In genomic region chr20:36454664-36455427, GRCh38 we compare ENCODE assay signal across 12 cellular contexts.
DNase-seq lines count a peak whose midpoint lies in the region; ATAC-seq and TF ChIP-seq lines count a peak whose summit lies in the region.
"Had no signal": no experiment of that assay in that cellular context is flagged by ENCODE, and none has a peak within 500 bp of the region (broad histone marks: within the 10 kb centered on the region; RNA-seq: fewer than 3 reads in every experiment).

No MANE protein-coding gene starts in this region.

- H3K27ac Mint-ChIP-seq in stimulated activated memory B cell treated with anti-CD40 and anti-IgM and Interleukin-4, amounts not matched to agents 10 μg/mL and 1 μg/mL and 100 μg/mL, for 72 hours: peak overlapping the region; percentile 2
- H3K27ac Mint-ChIP-seq: activated naive CD4-positive, alpha-beta T cell treated with anti-CD3 and anti-CD28 coated beads, Interleukin-2, amount 50 U/mL, for 24 hours had no signal

- ATAC-seq in stimulated activated memory B cell treated with anti-CD40 and anti-IgM and Interleukin-4, amounts not matched to agents 10 μg/mL and 1 μg/mL and 100 μg/mL, for 72 hours: peak; percentile 4
- ATAC-seq in GM21576 (IDR thresholded peaks at IDR 0.05; ENCODE audit: unreplicated experiment): no peak

- no peaks in the 10 kb centered on the region for H3K9me3 ChIP-seq in HUES64 (ENCODE audit: insufficient read depth, low read depth, low read length)
- H3K9me3 ChIP-seq in liver (ENCODE audit: control insufficient read depth in 4 of 4, low read length in 3 of 4): no peaks in the 10 kb centered on the region

- H3K4me1 ChIP-seq in HUES64 (ENCODE audit: insufficient read depth, low read length) (peaks cover 15% of the 10 kb centered on the region), liver (ENCODE audit: control insufficient read depth in 4 of 4, insufficient read depth in 4 of 4, low read length in 3 of 4) (peaks cover 4 to 11% (median 10%) of the 10 kb centered on the region in 4 donors)

- H3K27ac ChIP-seq in HUES64 (ENCODE audit: low read depth, low read length): peak overlapping the region; percentile 40
- H3K27ac ChIP-seq in liver (ENCODE audit: low read depth in 1 of 2, low read length in 2 of 2): no peak overlapping the region

- 45% methylated on average over 7 of the region's 10 CpGs for WGBS in HUES64
- WGBS in liver: 33% methylated on average over 10 of the region's 10 CpGs

- H3K27me3 Mint-ChIP-seq in stimulated activated memory B cell treated with anti-CD40 and anti-IgM and Interleukin-4, amounts not matched to agents 10 μg/mL and 1 μg/mL and 100 μg/mL, for 72 hours: peaks cover 16% of the 10 kb centered on the region
- H3K27me3 Mint-ChIP-seq: activated naive CD4-positive, alpha-beta T cell treated with anti-CD3 and anti-CD28 coated beads, Interleukin-2, amount 50 U/mL, for 24 hours; IgD-negative memory B cell had no signal

- H3K27me3 ChIP-seq in HUES64 (ENCODE audit: insufficient read depth, low read length) (no peaks in the 10 kb centered on the region), liver (ENCODE audit: control insufficient read depth in 4 of 4, insufficient read depth in 4 of 4, low read length in 3 of 4) (no peaks in the 10 kb centered on the region)

- no peaks in the 10 kb centered on the region for H3K4me1 Mint-ChIP-seq in stimulated activated memory B cell treated with anti-CD40 and anti-IgM and Interleukin-4, amounts not matched to agents 10 μg/mL and 1 μg/mL and 100 μg/mL, for 72 hours
- H3K4me1 Mint-ChIP-seq: activated naive CD4-positive, alpha-beta T cell treated with anti-CD3 and anti-CD28 coated beads, Interleukin-2, amount 50 U/mL, for 24 hours had no signal

- no peak for TF ChIP-seq CTCF in liver (IDR thresholded peaks at IDR 0.05; ENCODE audit: low read depth, low read length, missing input control)

- H3K4me3 ChIP-seq in HUES64 (ENCODE audit: low read length): no peak overlapping the region
- H3K4me3 ChIP-seq in liver (ENCODE audit: low read depth in 1 of 3, low read length in 3 of 3): no peak overlapping the region

- no peaks in the 10 kb centered on the region for H3K9me3 Mint-ChIP-seq in stimulated activated memory B cell treated with anti-CD40 and anti-IgM and Interleukin-4, amounts not matched to agents 10 μg/mL and 1 μg/mL and 100 μg/mL, for 72 hours
- H3K9me3 Mint-ChIP-seq: activated naive CD4-positive, alpha-beta T cell treated with anti-CD3 and anti-CD28 coated beads, Interleukin-2, amount 50 U/mL, for 24 hours; IgD-negative memory B cell had no signal

- peak in 1 of 2 donors; percentile 7 for TF ChIP-seq RAD21 in liver (IDR thresholded peaks at IDR 0.05)

- H3K36me3 ChIP-seq in HUES64 (ENCODE audit: insufficient read depth, low read length) (no peaks in the 10 kb centered on the region), liver (ENCODE audit: control insufficient read depth in 4 of 4, insufficient read depth in 3 of 4, low read depth in 1 of 4, low read length in 3 of 4) (no peaks in the 10 kb centered on the region)

- H3K4me3 Mint-ChIP-seq in stimulated activated memory B cell treated with anti-CD40 and anti-IgM and Interleukin-4, amounts not matched to agents 10 μg/mL and 1 μg/mL and 100 μg/mL, for 72 hours: no peak overlapping the region
- H3K4me3 Mint-ChIP-seq: activated naive CD4-positive, alpha-beta T cell treated with anti-CD3 and anti-CD28 coated beads, Interleukin-2, amount 50 U/mL, for 24 hours; IgD-negative memory B cell had no signal

- H3K36me3 Mint-ChIP-seq in stimulated activated memory B cell treated with anti-CD40 and anti-IgM and Interleukin-4, amounts not matched to agents 10 μg/mL and 1 μg/mL and 100 μg/mL, for 72 hours: no peaks in the 10 kb centered on the region
- H3K36me3 Mint-ChIP-seq: activated naive CD4-positive, alpha-beta T cell treated with anti-CD3 and anti-CD28 coated beads, Interleukin-2, amount 50 U/mL, for 24 hours; IgD-negative memory B cell had no signal

- DNase-seq in cerebellum (ENCODE audit: low spot score) (peak; percentile 92), NCI-H1092 treated with DMSO at 0.1 percent for 48 hours (lab: John Stamatoyannopoulos, UW) (no peak), HuH-7.5 (ENCODE audit: low spot score) (no peak)
- no peak for DNase-seq in activated CD8-positive, alpha-beta memory T cell treated with anti-CD3 and anti-CD28 coated beads for 24 hours
- DNase-seq: erythroblast, NCI-H748 treated with DMSO at 0.1 percent for 48 hours had no signal

- H3K9ac ChIP-seq in HUES64 (ENCODE audit: low read depth, low read length) (peak overlapping the region; percentile 52; the same call in 1 of the 2 replicates), liver (ENCODE audit: low read depth in 1 of 2, low read length in 2 of 2) (no peak overlapping the region)

TF ChIP-seq in liver, 16 proteins besides CTCF, POLR2A, EP300 and RAD21:
- TF ChIP-seq HNF4A (conservative IDR thresholded peaks at IDR 0.05): peak in 1 of 2 donors; percentile 22
- peak; percentile 27 for TF ChIP-seq SP1 (IDR thresholded peaks at IDR 0.05)
- no peak for TF ChIP-seq RXRA (IDR thresholded peaks at IDR 0.05)
